In genomic region chr1:244449936-244450508, GRCh38 we compare ENCODE assay signal across 9 cellular contexts. TPM values are rescaled to one million over a fixed set of nuclear protein-coding genes. Genes with fewer than 3 reads are reported as not detected.
DNase-seq lines count a peak whose midpoint lies in the region; ATAC-seq and TF ChIP-seq lines count a peak whose summit lies in the region.
"Had no signal": no experiment of that assay in that cellular context is flagged by ENCODE, and none has a peak within 500 bp of the region (broad histone marks: within the 10 kb centered on the region; RNA-seq: fewer than 3 reads in every experiment).

No MANE protein-coding gene starts in this region.

- CTCF ChIA-PET in activated CD4-positive, alpha-beta T cell treated with anti-CD3 and anti-CD28 coated beads, Interleukin-2, amount 10 ng/mL, durations not matched to agents 7 days and 5 days (lab: Charles Lee): interaction anchor here (0.9 to 1.6 kb wide), 5 partner anchors 10 to 125 kb away, joined by 3 to 4 read pairs (median 3); partner anchors contain the start of gene CATSPERE
- CTCF ChIA-PET in GM10248 (lab: Yijun Ruan, JAX): interaction anchor here (0.8 kb wide), 1 partner anchor 151 kb away, joined by 3 read pairs; no protein-coding TSS in a partner anchor

- H3K4me1 ChIP-seq in left lung (peaks cover 6 to 62% of the 10 kb centered on the region in 2 donors), thoracic aorta (ENCODE audit: control insufficient read depth in 1 of 2, low read depth in 2 of 2) (peaks cover 17 to 56% of the 10 kb centered on the region in 2 donors)

- POLR2A ChIA-PET in activated CD4-positive, alpha-beta T cell treated with anti-CD3 and anti-CD28 coated beads, Interleukin-2, amount 10 ng/mL, durations not matched to agents 7 days and 5 days (lab: Charles Lee): interaction anchor here (0.7 kb wide), 1 partner anchor 162 kb away, joined by 3 read pairs; no protein-coding TSS in a partner anchor
- POLR2A ChIA-PET in GM10248 (lab: Yijun Ruan, JAX): no interaction called here

- H3K9me3 Mint-ChIP-seq in activated CD4-positive, alpha-beta T cell treated with anti-CD3 and anti-CD28 coated beads, Interleukin-2, amount 10 ng/mL, durations not matched to agents 7 days and 5 days: peaks cover 6% of the 10 kb centered on the region
- peaks cover 3% of the 10 kb centered on the region for H3K9me3 Mint-ChIP-seq in activated naive CD8-positive, alpha-beta T cell (ENCODE audit: low read depth)

- TF ChIP-seq CTCF in left lung (IDR thresholded peaks at IDR 0.05): no peak
- no peak for TF ChIP-seq CTCF in thoracic aorta (IDR thresholded peaks at IDR 0.05)
- no peak for TF ChIP-seq CTCF in GM10248 (IDR thresholded peaks at IDR 0.05; ENCODE audit: control extremely low read depth, extremely low read depth, low read depth, missing control alignments)

- peak overlapping the region; percentile 75 to 94 for H3K4me3 ChIP-seq in left lung
- H3K4me3 ChIP-seq in thoracic aorta: peak overlapping the region; percentile 96

- no peaks in the 10 kb centered on the region for H3K27me3 Mint-ChIP-seq in activated CD4-positive, alpha-beta T cell treated with anti-CD3 and anti-CD28 coated beads, Interleukin-2, amount 10 ng/mL, durations not matched to agents 7 days and 5 days
- no peaks in the 10 kb centered on the region for H3K27me3 Mint-ChIP-seq in activated naive CD8-positive, alpha-beta T cell

- no peaks in the 10 kb centered on the region for H3K9me3 ChIP-seq in left lung
- H3K9me3 ChIP-seq in thoracic aorta: no peaks in the 10 kb centered on the region

- H3K27ac ChIP-seq in left lung: peak overlapping the region; percentile 96 to 97
- H3K27ac ChIP-seq in thoracic aorta: peak overlapping the region in 1 of 2 donors; percentile 97

- intact Hi-C loops in left lung (cut with DNase I): no loop called here

- no peak for DNase-seq in activated CD4-positive, alpha-beta T cell treated with anti-CD3 and anti-CD28 coated beads, Interleukin-2, amount 10 ng/mL, durations not matched to agents 7 days and 5 days
- DNase-seq in activated CD4-positive, alpha-beta T cell treated with anti-CD3 and anti-CD28 coated beads for 1 hour: no peak
- DNase-seq in left lung: no peak
- DNase-seq in thoracic aorta (ENCODE audit: low spot score): no peak
- DNase-seq in GM10248 (ENCODE audit: extremely low spot score): no peak
- no peak for DNase-seq in midbrain (lab: John Stamatoyannopoulos, UW)
- DNase-seq: NCI-H1417 treated with DMSO at 0.1 percent for 48 hours had no signal

- H3K27me3 ChIP-seq in left lung (no peaks in the 10 kb centered on the region), thoracic aorta (replicated peaks; ENCODE audit: insufficient read depth) (no peaks in the 10 kb centered on the region)

- peak overlapping the region; percentile 97 for H3K4me3 Mint-ChIP-seq in activated CD4-positive, alpha-beta T cell treated with anti-CD3 and anti-CD28 coated beads, Interleukin-2, amount 10 ng/mL, durations not matched to agents 7 days and 5 days
- H3K4me3 Mint-ChIP-seq in activated naive CD8-positive, alpha-beta T cell: peak overlapping the region; percentile 94

- no peaks in the 10 kb centered on the region for H3K36me3 ChIP-seq in left lung
- no peaks in the 10 kb centered on the region for H3K36me3 ChIP-seq in thoracic aorta

- ATAC-seq in left lung (no peak), thoracic aorta (ENCODE audit: insufficient number of reproducible peaks, low FRiP score, low read depth) (no peak), HG02870 (IDR thresholded peaks at IDR 0.05; ENCODE audit: unreplicated experiment) (no peak)

- H3K4me1 Mint-ChIP-seq in activated CD4-positive, alpha-beta T cell treated with anti-CD3 and anti-CD28 coated beads, Interleukin-2, amount 10 ng/mL, durations not matched to agents 7 days and 5 days: peaks cover 60% of the 10 kb centered on the region
- peaks cover 67% of the 10 kb centered on the region for H3K4me1 Mint-ChIP-seq in activated naive CD8-positive, alpha-beta T cell (ENCODE audit: low read depth)

- H3K36me3 Mint-ChIP-seq in activated CD4-positive, alpha-beta T cell treated with anti-CD3 and anti-CD28 coated beads, Interleukin-2, amount 10 ng/mL, durations not matched to agents 7 days and 5 days (ENCODE audit: low read depth): peaks cover 43% of the 10 kb centered on the region
- peaks cover 16% of the 10 kb centered on the region for H3K36me3 Mint-ChIP-seq in activated naive CD8-positive, alpha-beta T cell

- peak overlapping the region; percentile 99 for H3K27ac Mint-ChIP-seq in activated CD4-positive, alpha-beta T cell treated with anti-CD3 and anti-CD28 coated beads, Interleukin-2, amount 10 ng/mL, durations not matched to agents 7 days and 5 days
- H3K27ac Mint-ChIP-seq in activated naive CD8-positive, alpha-beta T cell: peak overlapping the region; percentile 96

RNA-seq across cellular contexts. Expression of gene ADSS2, which starts 1.7 kb away (rescaled TPM):
- 10 to 100 TPM; 51.7 to 54.0 TPM for total RNA-seq in activated CD4-positive, alpha-beta T cell treated with anti-CD3 and anti-CD28 coated beads, Interleukin-2, amount 10 ng/mL, durations not matched to agents 7 days and 5 days
- 10 to 100 TPM; 37.2 to 46.3 TPM for total RNA-seq in left lung
- total RNA-seq in thoracic aorta: 10 to 100 TPM; 51.7 to 53.2 TPM

RNA-seq across cellular contexts. Expression of gene CATSPERE, which starts 11.1 kb away (rescaled TPM):
- total RNA-seq in activated CD4-positive, alpha-beta T cell treated with anti-CD3 and anti-CD28 coated beads, Interleukin-2, amount 10 ng/mL, durations not matched to agents 7 days and 5 days: under 1 TPM; 0.58 to 0.69 TPM
- total RNA-seq in left lung: under 1 TPM; 0.92 to 0.96 TPM
- 1 to 10 TPM in 1 of 2 donors, under 1 TPM in 1; 0.14 to 1.3 TPM for total RNA-seq in thoracic aorta
